6 cellular contexts compared by ENCODE assay signal in the genomic region with DNA sequence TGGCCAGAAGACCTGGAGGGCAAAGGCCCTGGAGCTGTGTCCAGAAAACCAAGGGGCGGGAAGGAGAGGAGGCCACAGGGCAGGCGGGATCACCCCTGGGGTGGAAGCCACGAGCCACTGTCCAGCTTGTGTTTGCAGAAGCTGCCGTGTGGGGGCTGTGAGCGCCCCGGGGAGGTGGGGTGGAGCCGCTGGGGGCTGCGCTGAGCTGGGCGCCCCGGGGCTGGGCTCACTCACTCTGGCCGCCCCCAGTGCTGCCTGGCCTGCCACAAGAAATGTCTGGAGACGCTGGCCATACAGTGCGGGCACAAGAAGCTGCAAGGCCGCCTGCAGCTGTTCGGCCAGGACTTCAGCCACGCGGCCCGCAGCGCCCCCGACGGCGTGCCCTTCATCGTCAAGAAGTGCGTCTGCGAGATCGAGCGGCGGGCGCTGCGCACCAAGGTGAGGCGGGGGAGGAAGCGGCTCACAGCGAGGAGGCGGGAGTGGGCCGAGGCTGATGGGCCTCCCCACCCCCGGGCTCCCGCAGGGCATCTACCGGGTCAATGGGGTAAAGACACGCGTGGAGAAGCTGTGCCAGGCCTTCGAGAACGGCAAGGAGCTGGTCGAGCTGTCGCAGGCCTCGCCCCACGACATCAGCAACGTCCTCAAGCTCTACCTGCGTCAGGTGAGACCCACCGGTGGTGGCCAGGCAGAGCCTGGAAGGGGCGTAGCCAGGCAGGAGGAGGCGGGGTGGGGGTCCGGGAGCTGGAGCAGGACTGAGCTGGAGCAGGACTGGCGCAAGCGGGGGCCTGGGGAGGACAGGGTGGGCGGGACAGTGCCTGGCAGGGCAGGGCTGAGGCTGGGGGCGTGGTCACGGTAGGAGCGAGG. TPM values are rescaled to one million over a fixed set of nuclear protein-coding genes. Genes with fewer than 3 reads are reported as not detected.
A peak's percentile ranks its signal among the peaks of the same experiment; 100 is the strongest.
DNase-seq lines count a peak whose midpoint lies in the region; ATAC-seq and FAIRE-seq lines count a peak whose summit lies in the region.

No MANE protein-coding gene starts in this region.

- WGBS in small intestine, 3 donors: 55 to 69% (median 56%) methylated on average over 54 to 58 of the region's 58 CpGs

- H3K4me3 Mint-ChIP-seq in activated CD4-positive, alpha-beta T cell treated with anti-CD3 and anti-CD28 coated beads, Interleukin-2, amount 10 ng/mL, durations not matched to agents 7 days and 5 days: peak overlapping the region; percentile 22
- H3K4me3 Mint-ChIP-seq in activated CD4-positive, alpha-beta T cell treated with anti-CD3 and anti-CD28 coated beads for 36 hours: no peak overlapping the region
- H3K4me3 Mint-ChIP-seq in effector memory CD8-positive, alpha-beta T cell: peak overlapping the region; percentile 78 to 84

- H3K27ac ChIP-seq in small intestine (ENCODE audit: low read depth in 1 of 2, low read length in 1 of 2): peak overlapping the region; percentile 48 to 69

- FAIRE-seq in small intestine (lab: Jason Lieb, UNC): no peak

- no peaks in the 10 kb centered on the region for H3K9me3 Mint-ChIP-seq in activated CD4-positive, alpha-beta T cell treated with anti-CD3 and anti-CD28 coated beads, Interleukin-2, amount 10 ng/mL, durations not matched to agents 7 days and 5 days
- H3K9me3 Mint-ChIP-seq in activated CD4-positive, alpha-beta T cell treated with anti-CD3 and anti-CD28 coated beads for 36 hours (ENCODE audit: low read depth): no peaks in the 10 kb centered on the region
- H3K9me3 Mint-ChIP-seq in effector memory CD8-positive, alpha-beta T cell: no peaks in the 10 kb centered on the region

- POLR2A ChIA-PET in activated CD4-positive, alpha-beta T cell treated with anti-CD3 and anti-CD28 coated beads, Interleukin-2, amount 10 ng/mL, durations not matched to agents 7 days and 5 days (lab: Charles Lee): no interaction called here
- POLR2A ChIA-PET in activated CD4-positive, alpha-beta T cell treated with anti-CD3 and anti-CD28 coated beads for 36 hours (lab: Charles Lee): interaction anchor here (0.5 to 1.8 kb wide), 8 partner anchors 9 to 175 kb away, joined by 3 to 8 read pairs (median 5); partner anchors contain the start of gene RNU6-2

- CTCF ChIA-PET in activated CD4-positive, alpha-beta T cell treated with anti-CD3 and anti-CD28 coated beads, Interleukin-2, amount 10 ng/mL, durations not matched to agents 7 days and 5 days (lab: Charles Lee): interaction anchor here (1.3 to 9.3 kb wide), 5 partner anchors 7 to 163 kb away, joined by 5 to 72 read pairs (median 7); partner anchors contain the start of gene ARHGAP45
- CTCF ChIA-PET in activated CD4-positive, alpha-beta T cell treated with anti-CD3 and anti-CD28 coated beads for 36 hours (lab: Charles Lee): interaction anchor here (0.5 to 2.1 kb wide), 3 partner anchors 10 to 15 kb away, joined by 3 to 8 read pairs (median 4); partner anchors contain the start of gene ARHGAP45

- peak overlapping the region; percentile 87 for H3K27ac Mint-ChIP-seq in activated CD4-positive, alpha-beta T cell treated with anti-CD3 and anti-CD28 coated beads, Interleukin-2, amount 10 ng/mL, durations not matched to agents 7 days and 5 days
- H3K27ac Mint-ChIP-seq in activated CD4-positive, alpha-beta T cell treated with anti-CD3 and anti-CD28 coated beads for 36 hours: no peak overlapping the region
- peak overlapping the region; percentile 83 to 97 for H3K27ac Mint-ChIP-seq in effector memory CD8-positive, alpha-beta T cell

- intact Hi-C loops in activated CD4-positive, alpha-beta T cell treated with anti-CD3 and anti-CD28 coated beads for 36 hours (cut with DNase I, micrococcal nuclease): loop anchor here in 1 of 2 experiments (1.0 to 2.0 kb wide), 9 partner anchors 14 to 219 kb away; partner anchors contain the start of genes ARHGAP45, ATP5F1D, POLR2E and RNU6-2

- H3K9me3 ChIP-seq in small intestine (ENCODE audit: control insufficient read depth, low read depth): no peaks in the 10 kb centered on the region

- H3K4me1 ChIP-seq in small intestine (ENCODE audit: control insufficient read depth in 2 of 2, insufficient read depth in 1 of 2, low read depth in 1 of 2, low read length in 1 of 2): peaks cover 0 to 4% of the 10 kb centered on the region in 2 donors

- DNase-seq in activated CD4-positive, alpha-beta T cell treated with anti-CD3 and anti-CD28 coated beads, Interleukin-2, amount 10 ng/mL, durations not matched to agents 7 days and 5 days: no peak
- DNase-seq in activated CD4-positive, alpha-beta T cell treated with anti-CD3 and anti-CD28 coated beads for 36 hours: no peak
- DNase-seq in effector memory CD8-positive, alpha-beta T cell: no peak
- DNase-seq in small intestine: peak; percentile 53

- H3K27me3 Mint-ChIP-seq in activated CD4-positive, alpha-beta T cell treated with anti-CD3 and anti-CD28 coated beads, Interleukin-2, amount 10 ng/mL, durations not matched to agents 7 days and 5 days: no peaks in the 10 kb centered on the region
- no peaks in the 10 kb centered on the region for H3K27me3 Mint-ChIP-seq in activated CD4-positive, alpha-beta T cell treated with anti-CD3 and anti-CD28 coated beads for 36 hours
- no peaks in the 10 kb centered on the region for H3K27me3 Mint-ChIP-seq in effector memory CD8-positive, alpha-beta T cell

- ATAC-seq in activated CD4-positive, alpha-beta T cell treated with anti-CD3 and anti-CD28 coated beads for 36 hours: no peak
- ATAC-seq in effector memory CD8-positive, alpha-beta T cell (replicated peaks): no peak
- no peak for ATAC-seq in HG03354 (IDR thresholded peaks at IDR 0.05; ENCODE audit: poor library complexity, severe bottlenecking, unreplicated experiment)
- ATAC-seq in GM21576 (IDR thresholded peaks at IDR 0.05; ENCODE audit: unreplicated experiment): no peak

- H3K4me1 Mint-ChIP-seq in activated CD4-positive, alpha-beta T cell treated with anti-CD3 and anti-CD28 coated beads, Interleukin-2, amount 10 ng/mL, durations not matched to agents 7 days and 5 days: peaks cover 56% of the 10 kb centered on the region
- H3K4me1 Mint-ChIP-seq in activated CD4-positive, alpha-beta T cell treated with anti-CD3 and anti-CD28 coated beads for 36 hours: peaks cover 64% of the 10 kb centered on the region
- H3K4me1 Mint-ChIP-seq in effector memory CD8-positive, alpha-beta T cell (ENCODE audit: low read depth in 2 of 2): peaks cover 20 to 33% of the 10 kb centered on the region in 2 donors

- no peaks in the 10 kb centered on the region for H3K27me3 ChIP-seq in small intestine (ENCODE audit: control insufficient read depth in 2 of 2, insufficient read depth in 2 of 2, low read length in 2 of 2)

- H3K4me3 ChIP-seq in small intestine (ENCODE audit: low read depth in 1 of 2, low read length in 2 of 2): peak overlapping the region in 1 of 2 donors; percentile 20

- peaks cover 3 to 4% of the 10 kb centered on the region in 2 donors for H3K36me3 ChIP-seq in small intestine (ENCODE audit: control insufficient read depth in 2 of 2, insufficient read depth in 2 of 2, low read length in 2 of 2)

- peaks cover 80% of the 10 kb centered on the region for H3K36me3 Mint-ChIP-seq in activated CD4-positive, alpha-beta T cell treated with anti-CD3 and anti-CD28 coated beads, Interleukin-2, amount 10 ng/mL, durations not matched to agents 7 days and 5 days (ENCODE audit: low read depth)
- peaks cover 66% of the 10 kb centered on the region for H3K36me3 Mint-ChIP-seq in activated CD4-positive, alpha-beta T cell treated with anti-CD3 and anti-CD28 coated beads for 36 hours (ENCODE audit: low read depth)
- peaks cover 98% of the 10 kb centered on the region for H3K36me3 Mint-ChIP-seq in effector memory CD8-positive, alpha-beta T cell (ENCODE audit: insufficient read depth)

RNA-seq across cellular contexts. Expression of gene POLR2E, which starts 13.6 kb away (rescaled TPM):
- total RNA-seq in activated CD4-positive, alpha-beta T cell treated with anti-CD3 and anti-CD28 coated beads, Interleukin-2, amount 10 ng/mL, durations not matched to agents 7 days and 5 days: 100 to 1,000 TPM; 120 to 133 TPM
- total RNA-seq in activated CD4-positive, alpha-beta T cell treated with anti-CD3 and anti-CD28 coated beads for 36 hours: 100 to 1,000 TPM; 171 to 229 TPM
- 100 to 1,000 TPM; 141 to 189 (median 143) TPM for polyA plus RNA-seq in small intestine

RNA-seq across cellular contexts. Expression of gene ARHGAP45, which starts 14.6 kb away (rescaled TPM):
- 100 to 1,000 TPM; 487 to 570 TPM for total RNA-seq in activated CD4-positive, alpha-beta T cell treated with anti-CD3 and anti-CD28 coated beads, Interleukin-2, amount 10 ng/mL, durations not matched to agents 7 days and 5 days
- total RNA-seq in activated CD4-positive, alpha-beta T cell treated with anti-CD3 and anti-CD28 coated beads for 36 hours: 100 to 1,000 TPM; 107 to 137 TPM
- polyA plus RNA-seq in small intestine: 10 to 100 TPM; 34.3 to 81.1 (median 62.6) TPM

RNA-seq across cellular contexts. Expression of gene GPX4, which starts 22.3 kb away (rescaled TPM):
- total RNA-seq in activated CD4-positive, alpha-beta T cell treated with anti-CD3 and anti-CD28 coated beads, Interleukin-2, amount 10 ng/mL, durations not matched to agents 7 days and 5 days: 100 to 1,000 TPM; 106 to 114 TPM
- total RNA-seq in activated CD4-positive, alpha-beta T cell treated with anti-CD3 and anti-CD28 coated beads for 36 hours: 100 to 1,000 TPM; 192 to 218 TPM
- polyA plus RNA-seq in small intestine: 1,000 to 10,000 TPM in 2 of 3 donors, 100 to 1,000 TPM in 1; 335 to 1,298 (median 1,178) TPM

RNA-seq across cellular contexts. Expression of gene ABCA7, which starts 41.6 kb away (rescaled TPM):
- total RNA-seq in activated CD4-positive, alpha-beta T cell treated with anti-CD3 and anti-CD28 coated beads, Interleukin-2, amount 10 ng/mL, durations not matched to agents 7 days and 5 days: 10 to 100 TPM; 75.9 to 87.5 TPM
- 10 to 100 TPM; 14.4 to 16.9 TPM for total RNA-seq in activated CD4-positive, alpha-beta T cell treated with anti-CD3 and anti-CD28 coated beads for 36 hours
- 10 to 100 TPM in 2 of 3 donors, 1 to 10 TPM in 1; 6.2 to 60.3 (median 34.2) TPM for polyA plus RNA-seq in small intestine

RNA-seq across cellular contexts. Expression of gene CNN2, which starts 55.1 kb away (rescaled TPM):
- 100 to 1,000 TPM; 558 to 580 TPM for total RNA-seq in activated CD4-positive, alpha-beta T cell treated with anti-CD3 and anti-CD28 coated beads, Interleukin-2, amount 10 ng/mL, durations not matched to agents 7 days and 5 days
- 100 to 1,000 TPM; 108 to 130 TPM for total RNA-seq in activated CD4-positive, alpha-beta T cell treated with anti-CD3 and anti-CD28 coated beads for 36 hours
- 10 to 100 TPM; 14.5 to 34.4 (median 26.2) TPM for polyA plus RNA-seq in small intestine
